Comparison of ENCODE assay signal across 1 cellular context in the genomic region with DNA sequence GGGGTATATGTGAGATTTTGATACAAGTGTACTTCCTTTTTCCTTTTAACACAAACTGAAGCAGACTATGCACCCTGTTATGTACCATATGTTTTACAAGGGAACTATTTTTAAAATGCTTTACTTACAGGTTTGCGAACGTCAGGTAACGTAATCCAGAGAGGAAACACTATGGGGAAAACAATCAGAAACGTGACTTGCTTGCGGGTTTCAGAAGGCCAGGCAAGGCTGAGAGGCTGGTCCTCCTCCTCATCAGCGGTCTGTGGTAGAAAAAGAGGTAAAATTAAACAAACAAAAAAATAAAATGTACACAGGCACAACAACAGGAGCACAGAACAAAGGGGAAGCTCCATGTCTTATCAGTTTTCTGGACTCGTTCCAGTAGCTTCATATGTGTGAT.
TF ChIP-seq lines count a peak whose summit lies in the region.

No MANE protein-coding gene starts in this region.

TF ChIP-seq in GM12878, 131 proteins besides CTCF, POLR2A, EP300 and RAD21 (continued from another document):
- TF ChIP-seq, protein P1, sequence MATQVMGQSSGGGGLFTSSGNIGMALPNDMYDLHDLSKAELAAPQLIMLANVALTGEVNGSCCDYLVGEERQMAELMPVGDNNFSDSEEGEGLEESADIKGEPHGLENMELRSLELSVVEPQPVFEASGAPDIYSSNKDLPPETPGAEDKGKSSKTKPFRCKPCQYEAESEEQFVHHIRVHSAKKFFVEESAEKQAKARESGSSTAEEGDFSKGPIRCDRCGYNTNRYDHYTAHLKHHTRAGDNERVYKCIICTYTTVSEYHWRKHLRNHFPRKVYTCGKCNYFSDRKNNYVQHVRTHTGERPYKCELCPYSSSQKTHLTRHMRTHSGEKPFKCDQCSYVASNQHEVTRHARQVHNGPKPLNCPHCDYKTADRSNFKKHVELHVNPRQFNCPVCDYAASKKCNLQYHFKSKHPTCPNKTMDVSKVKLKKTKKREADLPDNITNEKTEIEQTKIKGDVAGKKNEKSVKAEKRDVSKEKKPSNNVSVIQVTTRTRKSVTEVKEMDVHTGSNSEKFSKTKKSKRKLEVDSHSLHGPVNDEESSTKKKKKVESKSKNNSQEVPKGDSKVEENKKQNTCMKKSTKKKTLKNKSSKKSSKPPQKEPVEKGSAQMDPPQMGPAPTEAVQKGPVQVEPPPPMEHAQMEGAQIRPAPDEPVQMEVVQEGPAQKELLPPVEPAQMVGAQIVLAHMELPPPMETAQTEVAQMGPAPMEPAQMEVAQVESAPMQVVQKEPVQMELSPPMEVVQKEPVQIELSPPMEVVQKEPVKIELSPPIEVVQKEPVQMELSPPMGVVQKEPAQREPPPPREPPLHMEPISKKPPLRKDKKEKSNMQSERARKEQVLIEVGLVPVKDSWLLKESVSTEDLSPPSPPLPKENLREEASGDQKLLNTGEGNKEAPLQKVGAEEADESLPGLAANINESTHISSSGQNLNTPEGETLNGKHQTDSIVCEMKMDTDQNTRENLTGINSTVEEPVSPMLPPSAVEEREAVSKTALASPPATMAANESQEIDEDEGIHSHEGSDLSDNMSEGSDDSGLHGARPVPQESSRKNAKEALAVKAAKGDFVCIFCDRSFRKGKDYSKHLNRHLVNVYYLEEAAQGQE (IDR thresholded peaks at IDR 0.05; ENCODE audit: low read depth, low read length) = no peak
